1 cellular context compared by ENCODE assay signal in genomic region chr1:58919226-58919985, GRCh38.
TF ChIP-seq lines count a peak whose summit lies in the region.

No MANE protein-coding gene starts in this region.

TF ChIP-seq in K562, 482 proteins besides CTCF, POLR2A, EP300 and RAD21:
- TF ChIP-seq MCM7 (IDR thresholded peaks at IDR 0.05) (no peak), HNRNPUL1 (IDR thresholded peaks at IDR 0.05; ENCODE audit: low read length) (no peak), MAZ (CRISPR knock-in tag; conservative IDR thresholded peaks at IDR 0.05 in 1 of 2, IDR thresholded peaks at IDR 0.05 in 1 of 2) (no peak), ZNF134 (CRISPR knock-in tag; conservative IDR thresholded peaks at IDR 0.05) (no peak), NR3C1 (CRISPR knock-in tag; IDR thresholded peaks at IDR 0.05) (no peak), SMARCE1 (IDR thresholded peaks at IDR 0.05) (no peak), NR2C1 (IDR thresholded peaks at IDR 0.05) (no peak), NR2C1 (tag; IDR thresholded peaks at IDR 0.05) (no peak), ZNF146 (CRISPR knock-in tag; IDR thresholded peaks at IDR 0.05; ENCODE audit: unreplicated experiment) (no peak), SIN3B (IDR thresholded peaks at IDR 0.05; ENCODE audit: low read depth) (no peak), POLR2AphosphoS2 (IDR thresholded peaks at IDR 0.05; ENCODE audit: low read length) (no peak), RNF219 (CRISPR knock-in tag; IDR thresholded peaks at IDR 0.05) (no peak), TAL1 (IDR thresholded peaks at IDR 0.05) (no peak)
- TF ChIP-seq, protein P1, sequence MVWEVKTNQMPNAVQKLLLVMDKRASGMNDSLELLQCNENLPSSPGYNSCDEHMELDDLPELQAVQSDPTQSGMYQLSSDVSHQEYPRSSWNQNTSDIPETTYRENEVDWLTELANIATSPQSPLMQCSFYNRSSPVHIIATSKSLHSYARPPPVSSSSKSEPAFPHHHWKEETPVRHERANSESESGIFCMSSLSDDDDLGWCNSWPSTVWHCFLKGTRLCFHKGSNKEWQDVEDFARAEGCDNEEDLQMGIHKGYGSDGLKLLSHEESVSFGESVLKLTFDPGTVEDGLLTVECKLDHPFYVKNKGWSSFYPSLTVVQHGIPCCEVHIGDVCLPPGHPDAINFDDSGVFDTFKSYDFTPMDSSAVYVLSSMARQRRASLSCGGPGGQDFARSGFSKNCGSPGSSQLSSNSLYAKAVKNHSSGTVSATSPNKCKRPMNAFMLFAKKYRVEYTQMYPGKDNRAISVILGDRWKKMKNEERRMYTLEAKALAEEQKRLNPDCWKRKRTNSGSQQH (CRISPR knock-in tag; IDR thresholded peaks at IDR 0.05) = no peak
- TF ChIP-seq, protein P2, sequence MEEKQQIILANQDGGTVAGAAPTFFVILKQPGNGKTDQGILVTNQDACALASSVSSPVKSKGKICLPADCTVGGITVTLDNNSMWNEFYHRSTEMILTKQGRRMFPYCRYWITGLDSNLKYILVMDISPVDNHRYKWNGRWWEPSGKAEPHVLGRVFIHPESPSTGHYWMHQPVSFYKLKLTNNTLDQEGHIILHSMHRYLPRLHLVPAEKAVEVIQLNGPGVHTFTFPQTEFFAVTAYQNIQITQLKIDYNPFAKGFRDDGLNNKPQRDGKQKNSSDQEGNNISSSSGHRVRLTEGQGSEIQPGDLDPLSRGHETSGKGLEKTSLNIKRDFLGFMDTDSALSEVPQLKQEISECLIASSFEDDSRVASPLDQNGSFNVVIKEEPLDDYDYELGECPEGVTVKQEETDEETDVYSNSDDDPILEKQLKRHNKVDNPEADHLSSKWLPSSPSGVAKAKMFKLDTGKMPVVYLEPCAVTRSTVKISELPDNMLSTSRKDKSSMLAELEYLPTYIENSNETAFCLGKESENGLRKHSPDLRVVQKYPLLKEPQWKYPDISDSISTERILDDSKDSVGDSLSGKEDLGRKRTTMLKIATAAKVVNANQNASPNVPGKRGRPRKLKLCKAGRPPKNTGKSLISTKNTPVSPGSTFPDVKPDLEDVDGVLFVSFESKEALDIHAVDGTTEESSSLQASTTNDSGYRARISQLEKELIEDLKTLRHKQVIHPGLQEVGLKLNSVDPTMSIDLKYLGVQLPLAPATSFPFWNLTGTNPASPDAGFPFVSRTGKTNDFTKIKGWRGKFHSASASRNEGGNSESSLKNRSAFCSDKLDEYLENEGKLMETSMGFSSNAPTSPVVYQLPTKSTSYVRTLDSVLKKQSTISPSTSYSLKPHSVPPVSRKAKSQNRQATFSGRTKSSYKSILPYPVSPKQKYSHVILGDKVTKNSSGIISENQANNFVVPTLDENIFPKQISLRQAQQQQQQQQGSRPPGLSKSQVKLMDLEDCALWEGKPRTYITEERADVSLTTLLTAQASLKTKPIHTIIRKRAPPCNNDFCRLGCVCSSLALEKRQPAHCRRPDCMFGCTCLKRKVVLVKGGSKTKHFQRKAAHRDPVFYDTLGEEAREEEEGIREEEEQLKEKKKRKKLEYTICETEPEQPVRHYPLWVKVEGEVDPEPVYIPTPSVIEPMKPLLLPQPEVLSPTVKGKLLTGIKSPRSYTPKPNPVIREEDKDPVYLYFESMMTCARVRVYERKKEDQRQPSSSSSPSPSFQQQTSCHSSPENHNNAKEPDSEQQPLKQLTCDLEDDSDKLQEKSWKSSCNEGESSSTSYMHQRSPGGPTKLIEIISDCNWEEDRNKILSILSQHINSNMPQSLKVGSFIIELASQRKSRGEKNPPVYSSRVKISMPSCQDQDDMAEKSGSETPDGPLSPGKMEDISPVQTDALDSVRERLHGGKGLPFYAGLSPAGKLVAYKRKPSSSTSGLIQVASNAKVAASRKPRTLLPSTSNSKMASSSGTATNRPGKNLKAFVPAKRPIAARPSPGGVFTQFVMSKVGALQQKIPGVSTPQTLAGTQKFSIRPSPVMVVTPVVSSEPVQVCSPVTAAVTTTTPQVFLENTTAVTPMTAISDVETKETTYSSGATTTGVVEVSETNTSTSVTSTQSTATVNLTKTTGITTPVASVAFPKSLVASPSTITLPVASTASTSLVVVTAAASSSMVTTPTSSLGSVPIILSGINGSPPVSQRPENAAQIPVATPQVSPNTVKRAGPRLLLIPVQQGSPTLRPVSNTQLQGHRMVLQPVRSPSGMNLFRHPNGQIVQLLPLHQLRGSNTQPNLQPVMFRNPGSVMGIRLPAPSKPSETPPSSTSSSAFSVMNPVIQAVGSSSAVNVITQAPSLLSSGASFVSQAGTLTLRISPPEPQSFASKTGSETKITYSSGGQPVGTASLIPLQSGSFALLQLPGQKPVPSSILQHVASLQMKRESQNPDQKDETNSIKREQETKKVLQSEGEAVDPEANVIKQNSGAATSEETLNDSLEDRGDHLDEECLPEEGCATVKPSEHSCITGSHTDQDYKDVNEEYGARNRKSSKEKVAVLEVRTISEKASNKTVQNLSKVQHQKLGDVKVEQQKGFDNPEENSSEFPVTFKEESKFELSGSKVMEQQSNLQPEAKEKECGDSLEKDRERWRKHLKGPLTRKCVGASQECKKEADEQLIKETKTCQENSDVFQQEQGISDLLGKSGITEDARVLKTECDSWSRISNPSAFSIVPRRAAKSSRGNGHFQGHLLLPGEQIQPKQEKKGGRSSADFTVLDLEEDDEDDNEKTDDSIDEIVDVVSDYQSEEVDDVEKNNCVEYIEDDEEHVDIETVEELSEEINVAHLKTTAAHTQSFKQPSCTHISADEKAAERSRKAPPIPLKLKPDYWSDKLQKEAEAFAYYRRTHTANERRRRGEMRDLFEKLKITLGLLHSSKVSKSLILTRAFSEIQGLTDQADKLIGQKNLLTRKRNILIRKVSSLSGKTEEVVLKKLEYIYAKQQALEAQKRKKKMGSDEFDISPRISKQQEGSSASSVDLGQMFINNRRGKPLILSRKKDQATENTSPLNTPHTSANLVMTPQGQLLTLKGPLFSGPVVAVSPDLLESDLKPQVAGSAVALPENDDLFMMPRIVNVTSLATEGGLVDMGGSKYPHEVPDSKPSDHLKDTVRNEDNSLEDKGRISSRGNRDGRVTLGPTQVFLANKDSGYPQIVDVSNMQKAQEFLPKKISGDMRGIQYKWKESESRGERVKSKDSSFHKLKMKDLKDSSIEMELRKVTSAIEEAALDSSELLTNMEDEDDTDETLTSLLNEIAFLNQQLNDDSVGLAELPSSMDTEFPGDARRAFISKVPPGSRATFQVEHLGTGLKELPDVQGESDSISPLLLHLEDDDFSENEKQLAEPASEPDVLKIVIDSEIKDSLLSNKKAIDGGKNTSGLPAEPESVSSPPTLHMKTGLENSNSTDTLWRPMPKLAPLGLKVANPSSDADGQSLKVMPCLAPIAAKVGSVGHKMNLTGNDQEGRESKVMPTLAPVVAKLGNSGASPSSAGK (IDR thresholded peaks at IDR 0.05) = no peak
